In the genomic region with DNA sequence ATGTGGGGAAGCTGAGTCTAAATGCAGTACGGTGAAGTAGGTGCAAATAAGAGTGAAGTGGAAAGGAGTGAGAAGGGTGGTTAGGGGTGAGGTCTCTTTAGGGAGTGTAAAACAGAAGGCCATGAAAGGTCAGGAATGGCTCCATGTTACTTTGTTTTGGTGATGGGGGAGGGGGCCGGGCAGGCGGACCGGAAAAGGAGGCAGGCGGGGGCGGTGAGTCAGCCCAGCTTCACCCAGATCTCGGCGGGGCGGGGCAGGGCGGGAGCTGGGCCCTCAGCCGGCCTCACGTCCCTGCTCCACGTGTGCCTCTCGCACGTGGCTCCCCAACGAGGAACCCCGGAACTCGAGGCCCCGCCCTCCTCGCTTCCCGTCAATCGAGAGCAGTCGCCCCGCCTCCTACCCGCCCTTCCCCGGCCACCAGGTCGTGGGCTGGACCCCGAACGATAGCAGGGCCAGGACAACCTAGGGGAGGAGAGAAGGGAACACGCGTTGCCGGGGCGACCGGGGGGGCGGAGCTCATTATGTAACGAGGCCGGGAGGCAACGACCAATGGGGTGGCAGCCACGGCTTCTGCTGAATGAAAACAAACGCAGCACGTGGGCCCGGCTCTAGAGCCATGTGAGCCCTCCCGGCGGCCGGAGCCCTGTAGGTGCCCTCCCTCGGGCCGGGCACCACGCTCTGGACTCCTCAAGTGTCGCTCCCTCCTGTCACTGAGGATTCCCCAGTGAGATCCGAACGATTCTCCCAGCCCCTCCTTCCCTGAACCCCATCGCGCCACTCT, we compare ENCODE assay signal across 8 cellular contexts. TPM values are rescaled to one million over a fixed set of nuclear protein-coding genes. Genes with fewer than 3 reads are reported as not detected.
A peak's percentile ranks its signal among the peaks of the same experiment; 100 is the strongest.
DNase-seq lines count a peak whose midpoint lies in the region; ATAC-seq, FAIRE-seq and TF ChIP-seq lines count a peak whose summit lies in the region.

No MANE protein-coding gene starts in this region.

- peak; percentile 57 for ATAC-seq in GM21423 (IDR thresholded peaks at IDR 0.05; ENCODE audit: unreplicated experiment)

- H3K9me2 ChIP-seq in OCI-LY1 (ENCODE audit: low read depth, low read length), result no peaks in the 10 kb centered on the region

- no peak for TF ChIP-seq CTCF in OCI-LY1 (IDR thresholded peaks at IDR 0.05; ENCODE audit: low read length)

- H3F3A ChIP-seq in OCI-LY1 (ENCODE audit: insufficient read depth, low read length), result no peaks in the 10 kb centered on the region

- DNase-seq in COLO829 (ENCODE audit: low spot score) (peak; percentile 100), midbrain (lab: John Stamatoyannopoulos, UW) (peak; percentile 96)
- peak; percentile 99 for DNase-seq in activated CD8-positive, alpha-beta memory T cell treated with anti-CD3 and anti-CD28 coated beads, Interleukin-2, amount 50 U/mL, for 48 hours
- DNase-seq in stimulated activated CD8-positive, alpha-beta memory T cell treated with anti-CD3 and anti-CD28 coated beads, Interleukin-15, amount 100 ng/mL, for 4 hours (ENCODE audit: low read depth in 2 of 2), result peak; percentile 99 to 100

- H3K4me1 ChIP-seq in HUES64 (ENCODE audit: insufficient read depth, low read length), result peaks cover 30% of the 10 kb centered on the region
- H3K4me1 ChIP-seq in OCI-LY1 (ENCODE audit: insufficient read depth, low read length, severe bottlenecking), result peaks cover 67% of the 10 kb centered on the region

- FAIRE-seq in endometrium (lab: Jason Lieb, UNC), result peak; percentile 84

- H3K9ac ChIP-seq in HUES64 (ENCODE audit: low read depth, low read length) (peak overlapping the region; percentile 57; the same call in 1 of the 2 replicates), OCI-LY1 (ENCODE audit: low read length) (peak overlapping the region; percentile 55)

- H3K27me3 ChIP-seq in HUES64 (ENCODE audit: insufficient read depth, low read length) (peaks cover 11% of the 10 kb centered on the region), OCI-LY1 (ENCODE audit: insufficient read depth, low read length) (no peaks in the 10 kb centered on the region)

- no peaks in the 10 kb centered on the region for H3K9me3 ChIP-seq in HUES64 (ENCODE audit: insufficient read depth, low read depth, low read length)
- H3K9me3 ChIP-seq in OCI-LY1 (ENCODE audit: low read length), result no peaks in the 10 kb centered on the region

- H3K36me3 ChIP-seq in HUES64 (ENCODE audit: insufficient read depth, low read length), result peaks cover 22% of the 10 kb centered on the region
- H3K36me3 ChIP-seq in OCI-LY1 (ENCODE audit: insufficient read depth, low read length), result peaks cover 10% of the 10 kb centered on the region; the same call in 1 of the 2 replicates

- H4K20me1 ChIP-seq in OCI-LY1 (ENCODE audit: insufficient read depth, low read length), result no peaks in the 10 kb centered on the region

- H3K79me2 ChIP-seq in OCI-LY1 (ENCODE audit: insufficient read depth, low read length), result no peaks in the 10 kb centered on the region

- peak overlapping the region; percentile 95 for H3K4me2 ChIP-seq in OCI-LY1 (ENCODE audit: low read length)

- H3K27ac ChIP-seq in HUES64 (ENCODE audit: low read depth, low read length), result peak overlapping the region; percentile 12
- peak overlapping the region; percentile 90 for H3K27ac ChIP-seq in OCI-LY1 (ENCODE audit: low read depth, low read length, poor library complexity, severe bottlenecking)

- H3K4me3 ChIP-seq in HUES64 (ENCODE audit: low read length), result peak overlapping the region; percentile 50
- peak overlapping the region; percentile 80 for H3K4me3 ChIP-seq in OCI-LY1 (ENCODE audit: low read depth, low read length, poor library complexity, severe bottlenecking)

- 7% methylated on average over 51 of the region's 53 CpGs for WGBS in HUES64

- peak overlapping the region; percentile 55; the same call in 1 of the 2 replicates for H2AFZ ChIP-seq in OCI-LY1 (ENCODE audit: low read length)

RNA-seq across cellular contexts. Expression of gene NR1D1, which starts 1.4 kb away (rescaled TPM):
- 2.8 TPM for polyA plus RNA-seq in HUES64 (2013, experiment 1 of 2)
- 3.4 TPM for polyA plus RNA-seq in HUES64 (2013, experiment 2 of 2)

RNA-seq across cellular contexts. Expression of gene MSL1, which starts 22.7 kb away (rescaled TPM):
- polyA plus RNA-seq in HUES64 (2013, experiment 1 of 2), result 59.7 TPM
- polyA plus RNA-seq in HUES64 (2013, experiment 2 of 2), result 65.8 TPM

RNA-seq across cellular contexts. Expression of gene THRA, which starts 36.3 kb away (rescaled TPM):
- polyA plus RNA-seq in HUES64 (2013, experiment 1 of 2), result 7.7 TPM
- 8.2 TPM for polyA plus RNA-seq in HUES64 (2013, experiment 2 of 2)

RNA-seq across cellular contexts. Expression of gene CASC3, which starts 41.3 kb away (rescaled TPM):
- 73.5 TPM for polyA plus RNA-seq in HUES64 (2013, experiment 1 of 2)
- polyA plus RNA-seq in HUES64 (2013, experiment 2 of 2), result 79.0 TPM

RNA-seq across cellular contexts. Expression of gene MED24, which starts 44.8 kb away (rescaled TPM):
- polyA plus RNA-seq in HUES64 (2013, experiment 1 of 2), result 55.1 TPM
- 61.0 TPM for polyA plus RNA-seq in HUES64 (2013, experiment 2 of 2)

Comparison
In these comparisons a context has a peak if more than half of its experiments do, and no peak if none do; other contexts are left out.
1. Peak in every context shown above with its lines: DNase-seq, ATAC-seq, H3K4me3 ChIP-seq and H3K27ac ChIP-seq.